In genomic region chr17:61617261-61617660, GRCh38 we compare ENCODE assay signal across 19 cellular contexts. TPM values are rescaled to one million over a fixed set of nuclear protein-coding genes. Genes with fewer than 3 reads are reported as not detected.
A peak's percentile ranks its signal among the peaks of the same experiment; 100 is the strongest.
DNase-seq lines count a peak whose midpoint lies in the region; ATAC-seq, FAIRE-seq and TF ChIP-seq lines count a peak whose summit lies in the region.
"Had no signal": no experiment of that assay in that cellular context is flagged by ENCODE, and none has a peak within 500 bp of the region (broad histone marks: within the 10 kb centered on the region; RNA-seq: fewer than 3 reads in every experiment).

No MANE protein-coding gene starts in this region.

- DNase-seq in HTR-8/SVneo (ENCODE audit: insufficient read length, low spot score) (no peak), adipocyte (ENCODE audit: low read depth) (peak; percentile 14), fibroblast of the aortic adventitia (ENCODE audit: low read depth) (peak; percentile 19), SKM-1 treated with dmso at 0.1 percent for 144 hours (lab: John Stamatoyannopoulos, UW; ENCODE audit: unreplicated experiment) (no peak), heart right ventricle (no peak), hippocampal formation (lab: John Stamatoyannopoulos, UW) (no peak)
- DNase-seq: AML-193; Caco-2; CD8-positive, alpha-beta memory T cell; DND-41; GF-D8; HCEC 1CT had no signal

- peaks cover 8% of the 10 kb centered on the region for H3K27me3 ChIP-seq in adipocyte (replicated peaks; ENCODE audit: control insufficient read depth, insufficient read depth, low read length)
- H3K27me3 ChIP-seq in heart right ventricle = no peaks in the 10 kb centered on the region

- no peaks in the 10 kb centered on the region for H3K36me3 ChIP-seq in adipocyte (ENCODE audit: control insufficient read depth, insufficient read depth, low read length, severe bottlenecking)
- H3K36me3 ChIP-seq in heart right ventricle = no peaks in the 10 kb centered on the region
- H3K36me3 ChIP-seq: BLaER1 had no signal

- no peak overlapping the region for H3K27ac ChIP-seq in heart right ventricle
- H3K27ac ChIP-seq: A549, BLaER1, HL-60 had no signal

- WGBS in heart right ventricle, 2 donors = 63 to 67% methylated on average over 3 of the region's 3 CpGs

- ATAC-seq in GM21619 (IDR thresholded peaks at IDR 0.05; ENCODE audit: unreplicated experiment) (no peak), heart right ventricle (no peak)
- ATAC-seq: A549 had no signal

- FAIRE-seq in HTR-8/SVneo (lab: Jason Lieb, UNC) = peak; percentile 40
- FAIRE-seq: A549, GM19239, H1 had no signal

- no peak overlapping the region for H3K9ac ChIP-seq in adipocyte (ENCODE audit: low read length)
- H3K9ac ChIP-seq: BLaER1 had no signal

- H3K4me1 ChIP-seq in adipocyte (ENCODE audit: control insufficient read depth, insufficient read depth, low read length) (peaks cover 10% of the 10 kb centered on the region), heart right ventricle (no peaks in the 10 kb centered on the region)
- H3K4me1 ChIP-seq: A549, Caco-2 had no signal

- H3K4me3 ChIP-seq in adipocyte (ENCODE audit: low read length) (no peak overlapping the region), fibroblast of the aortic adventitia (ENCODE audit: low read depth, low read length) (no peak overlapping the region), heart right ventricle (no peak overlapping the region)
- H3K4me3 ChIP-seq: A549, BLaER1 had no signal

- TF ChIP-seq CTCF in fibroblast of the aortic adventitia (IDR thresholded peaks at IDR 0.05; ENCODE audit: insufficient read depth, low read length) (no peak), heart right ventricle (IDR thresholded peaks at IDR 0.05) (no peak)

- peaks cover 51% of the 10 kb centered on the region for H3K9me3 ChIP-seq in adipocyte (ENCODE audit: control insufficient read depth, low read length)
- peaks cover 0 to 28% (median 11%) of the 10 kb centered on the region in 11 donors for H3K9me3 ChIP-seq in heart right ventricle

- intact Hi-C loops in heart right ventricle (cut with DNase I) = no loop called here

RNA-seq across cellular contexts. Expression of gene NACA2, which starts 26.2 kb away (rescaled TPM):
- total RNA-seq in fibroblast of the aortic adventitia (ENCODE audit: low replicate concordance) (not detected in 2 replicates), heart right ventricle (not detected)
- polyA plus RNA-seq in heart right ventricle = under 1 TPM in 1 of 2 donors, not detected in 1; 0.10 TPM
- total RNA-seq: Caco-2; CD8-positive, alpha-beta memory T cell; H1 had no signal
- polyA plus RNA-seq: CD8-positive, alpha-beta memory T cell; H1; IgD-negative memory B cell had no signal

Comparison
In these comparisons a context has a peak if more than half of its experiments do, and no peak if none do; other contexts are left out.
1. DNase-seq: peak in adipocyte (single experiment) and fibroblast of the aortic adventitia (single experiment); none in HTR-8/SVneo (single experiment), SKM-1 treated with dmso at 0.1 percent for 144 hours (single experiment), heart right ventricle (0 of 2) and hippocampal formation (0 of 2).